In the genomic region with DNA sequence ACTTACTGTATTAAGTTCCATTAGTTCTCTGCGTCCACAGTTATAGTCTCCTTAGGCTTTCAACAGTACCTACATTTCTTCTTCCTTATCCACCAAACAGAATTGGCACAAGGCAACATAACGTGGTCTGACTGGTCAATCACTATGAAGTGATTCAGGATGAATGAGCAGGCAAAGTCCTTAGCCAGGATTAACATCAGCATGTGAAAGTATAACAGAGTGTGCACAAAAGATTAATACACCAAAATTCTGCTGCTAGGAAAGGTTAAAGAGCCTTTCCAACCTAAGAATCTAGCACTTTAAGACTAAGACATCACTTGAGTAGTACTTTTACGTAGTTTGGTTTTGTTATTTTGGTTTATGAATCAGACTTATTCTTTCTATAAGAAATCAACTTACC, we compare ENCODE assay signal across 30 cellular contexts. TPM values are rescaled to one million over a fixed set of nuclear protein-coding genes. Genes with fewer than 3 reads are reported as not detected.
"Had no signal": no experiment of that assay in that cellular context is flagged by ENCODE, and none has a peak within 500 bp of the region (broad histone marks: within the 10 kb centered on the region; RNA-seq: fewer than 3 reads in every experiment).

No MANE protein-coding gene starts in this region.

- DNase-seq: activated CD4-positive, alpha-beta memory T cell treated with anti-CD3 and anti-CD28 coated beads, Interleukin-2, amount 10 ng/mL, durations not matched to agents 7 days and 5 days; activated CD4-positive, alpha-beta T cell treated with anti-CD3 and anti-CD28 coated beads, Interleukin-2, amount 10 ng/mL, durations not matched to agents 24 days and 14 days; activated gamma-delta T cell; activated naive CD4-positive, alpha-beta T cell treated with anti-CD3 and anti-CD28 coated beads, Interleukin-2, amount 50 U/mL, for 16 hours; activated naive CD8-positive, alpha-beta T cell treated with anti-CD3 and anti-CD28 coated beads, Interleukin-2, amount 50 U/mL, for 24 hours; aorta; endodermal cell; foreskin melanocyte; immature natural killer cell; kidney glomerular epithelial cell; left ventricle myocardium superior; mammary epithelial cell; naive thymus-derived CD8-positive, alpha-beta T cell; stimulated activated CD4-positive, alpha-beta T cell treated with anti-CD3 and anti-CD28 coated beads, Interleukin-4, amount 100 ng/mL, for 4 hours; stimulated activated naive CD8-positive, alpha-beta T cell treated with anti-CD3 and anti-CD28 coated beads, Interleukin-15, Interleukin-2, amounts not matched to agents 100 U/mL and 50 U/mL, for 24 hours; SW 1271; T-helper 17 cell; upper lobe of left lung had no signal

- H3K4me1 ChIP-seq: breast epithelium, neural progenitor cell, right atrium auricular region, upper lobe of left lung had no signal

- ATAC-seq: activated CD4-positive, CD25-positive, alpha-beta regulatory T cell treated with anti-CD3 and anti-CD28 coated beads, Interleukin-2, amount 50 U/mL, for 24 hours; activated naive CD8-positive, alpha-beta T cell treated with anti-CD3 and anti-CD28 coated beads, Interleukin-2, amount 50 U/mL, for 24 hours; left ventricle myocardium superior; naive thymus-derived CD8-positive, alpha-beta T cell; stimulated activated naive CD8-positive, alpha-beta T cell treated with anti-CD3 and anti-CD28 coated beads, Interleukin-15, Interleukin-2, amounts not matched to agents 100 U/mL and 50 U/mL, for 24 hours; T-helper 17 cell had no signal

- H3K4me3 ChIP-seq: breast epithelium, coronary artery, hepatocyte, neural progenitor cell, right atrium auricular region, upper lobe of left lung had no signal

- H3K9me3 ChIP-seq: breast epithelium, right atrium auricular region, upper lobe of left lung had no signal

- H3K27ac ChIP-seq: breast epithelium, coronary artery, epithelial cell of prostate, hepatocyte, neural progenitor cell, right atrium auricular region, upper lobe of left lung, VCaP had no signal

- H3K36me3 ChIP-seq: breast epithelium, right atrium auricular region, upper lobe of left lung had no signal

- H3K27me3 ChIP-seq: breast epithelium, hepatocyte, neural progenitor cell, right atrium auricular region, upper lobe of left lung had no signal

RNA-seq across cellular contexts. Expression of gene DEPDC1, which starts 15.8 kb away (rescaled TPM):
- total RNA-seq: naive thymus-derived CD8-positive, alpha-beta T cell had no signal
- polyA plus RNA-seq: naive thymus-derived CD8-positive, alpha-beta T cell had no signal

RNA-seq across cellular contexts. Expression of gene RPE65, which starts 31.3 kb away (rescaled TPM):
- total RNA-seq: activated CD4-positive, alpha-beta memory T cell treated with anti-CD3 and anti-CD28 coated beads, Interleukin-2, amount 10 ng/mL, durations not matched to agents 7 days and 5 days; activated CD4-positive, alpha-beta T cell treated with anti-CD3 and anti-CD28 coated beads, Interleukin-2, amount 10 ng/mL, durations not matched to agents 24 days and 14 days; activated T-helper 1 cell treated with anti-CD3 and anti-CD28 coated beads, Interleukin-12 subunit alpha, Interleukin-12 subunit beta, Interleukin-2, Interleukin-4 antibody, amounts not matched to agents 30 ng/mL and 10 ng/mL and 1 ng/mL, durations not matched to agents 14 hours and 24 hours and 36 hours; aorta; endodermal cell; left ventricle myocardium superior; mesothelial cell of epicardium; naive thymus-derived CD8-positive, alpha-beta T cell; omental fat pad; subcutaneous adipose tissue; T-helper 17 cell; upper lobe of left lung had no signal
- polyA plus RNA-seq: aorta; immature natural killer cell; mammary epithelial cell; naive thymus-derived CD8-positive, alpha-beta T cell had no signal
